30 cellular contexts compared by ENCODE assay signal in genomic region chr7:37476881-37477280, GRCh38. TPM values are rescaled to one million over a fixed set of nuclear protein-coding genes. Genes with fewer than 3 reads are reported as not detected.
"Had no signal": no experiment of that assay in that cellular context is flagged by ENCODE, and none has a peak within 500 bp of the region (broad histone marks: within the 10 kb centered on the region; RNA-seq: fewer than 3 reads in every experiment).

No MANE protein-coding gene starts in this region.

- H3K4me3 ChIP-seq: body of pancreas, breast epithelium, MG63, SJSA1 had no signal

- H3K36me3 ChIP-seq: breast epithelium, MG63, SJSA1 had no signal

- H3K9me3 ChIP-seq: body of pancreas, breast epithelium, MG63, SJSA1 had no signal

- H3K4me1 ChIP-seq: body of pancreas, breast epithelium, SJSA1 had no signal

- H3K9ac ChIP-seq: SK-N-SH had no signal

- DNase-seq: activated CD4-positive, alpha-beta T cell treated with anti-CD3 and anti-CD28 coated beads, Interleukin-2, amount 10 ng/mL, durations not matched to agents 24 days and 14 days; activated CD4-positive, alpha-beta T cell treated with anti-CD3 and anti-CD28 coated beads, Interleukin-2, amount 50 U/mL, for 4 hours; activated CD8-positive, alpha-beta T cell treated with anti-CD3 and anti-CD28 coated beads for 36 hours; activated effector memory CD4-positive, alpha-beta T cell treated with anti-CD3 and anti-CD28 coated beads, Interleukin-2, amount 50 U/mL, for 16 hours; activated naive CD4-positive, alpha-beta T cell; activated naive CD4-positive, alpha-beta T cell treated with anti-CD3 and anti-CD28 coated beads, Interleukin-2, amount 50 U/mL, for 16 hours; activated naive CD8-positive, alpha-beta T cell treated with anti-CD3 and anti-CD28 coated beads for 36 hours; activated T-cell treated with anti-CD3 and anti-CD28 coated beads, Interleukin-2, amount 50 U/mL, for 1 hour; activated T-cell treated with anti-CD3 and anti-CD28 coated beads, Interleukin-2, amount 50 U/mL, for 72 hours; amniotic stem cell; body of pancreas; Kasumi-1; KG1; MG63; NCI-H1048; NCI-H1105 treated with DMSO at 0.1 percent for 48 hours; NCI-H1436; NCI-H1694; NCI-H1930; NCI-H2081 treated with DMSO at 0.1 percent for 48 hours; NCI-H345; NCI-H524 treated with DMSO at 0.1 percent for 48 hours; SHP77; SK-N-SH had no signal

- FAIRE-seq: astrocyte, TTC549 had no signal

- H3K4me2 ChIP-seq: SK-N-SH had no signal

- H3K27me3 ChIP-seq: body of pancreas, breast epithelium, MG63 had no signal

- ATAC-seq: activated CD8-positive, alpha-beta T cell treated with anti-CD3 and anti-CD28 coated beads for 36 hours; activated T-cell treated with anti-CD3 and anti-CD28 coated beads, Interleukin-2, amount 50 U/mL, for 72 hours; activated T-helper 17 cell treated with anti-CD3 and anti-CD28 coated beads, Interleukin-2, amount 50 U/mL, for 72 hours; body of pancreas; Panc1 had no signal

- H3K27ac ChIP-seq: body of pancreas, breast epithelium, SJSA1 had no signal

RNA-seq across cellular contexts. Expression of gene ELMO1, which starts 28.2 kb away (rescaled TPM):
- total RNA-seq: SJSA1 had no signal
